ENCODE assay signal across 7 cellular contexts in the genomic region with DNA sequence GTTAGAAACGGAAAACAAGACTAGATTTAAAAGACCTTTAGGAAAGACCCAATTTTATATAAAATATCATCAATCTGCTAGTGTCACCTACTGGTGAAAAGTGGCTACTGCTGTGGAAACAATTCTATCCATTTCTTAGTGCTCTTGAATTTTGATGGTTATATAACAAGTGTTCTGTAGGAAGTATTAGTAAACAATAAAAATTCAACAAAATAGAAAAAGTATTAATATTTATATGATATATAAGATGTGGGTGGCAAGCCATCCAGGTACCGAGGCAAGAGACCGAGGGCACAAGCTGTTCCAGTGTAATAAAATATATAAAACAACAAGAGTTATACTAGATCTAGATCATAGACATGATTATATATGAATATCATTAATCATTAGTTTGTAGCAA. TPM values are rescaled to one million over a fixed set of nuclear protein-coding genes. Genes with fewer than 3 reads are reported as not detected.
A peak's percentile ranks its signal among the peaks of the same experiment; 100 is the strongest.
DNase-seq lines count a peak whose midpoint lies in the region; ATAC-seq and TF ChIP-seq lines count a peak whose summit lies in the region.

No MANE protein-coding gene starts in this region.

- ATAC-seq in HG03354 (IDR thresholded peaks at IDR 0.05; ENCODE audit: poor library complexity, severe bottlenecking, unreplicated experiment), result peak; percentile 53
- no peak for ATAC-seq in HG03342 (IDR thresholded peaks at IDR 0.05; ENCODE audit: unreplicated experiment)

- no peaks in the 10 kb centered on the region for H3K27me3 Mint-ChIP-seq in type B pancreatic cell

- peak; percentile 60 for DNase-seq in EH (ENCODE audit: low read depth)
- peak; percentile 19 for DNase-seq in NOMO-1 treated with dmso at 0.1 percent for 144 hours (lab: John Stamatoyannopoulos, UW; ENCODE audit: unreplicated experiment)
- DNase-seq in central memory CD4-positive, alpha-beta T cell, result peak; percentile 49
- peak; percentile 68 for DNase-seq in left kidney (ENCODE audit: low read depth, low spot score)
- DNase-seq in type B pancreatic cell (ENCODE audit: extremely low spot score, unreplicated experiment), result no peak

- peaks cover 4% of the 10 kb centered on the region for H3K9me3 Mint-ChIP-seq in type B pancreatic cell

- no peak overlapping the region for H3K27ac Mint-ChIP-seq in type B pancreatic cell

- H3K4me3 Mint-ChIP-seq in type B pancreatic cell, result no peak overlapping the region

- TF ChIP-seq CTCF in type B pancreatic cell (conservative IDR thresholded peaks at IDR 0.05), result peak; percentile 91

- H3K36me3 Mint-ChIP-seq in type B pancreatic cell, result peaks cover 3% of the 10 kb centered on the region

- H3K4me1 Mint-ChIP-seq in type B pancreatic cell (ENCODE audit: unreplicated experiment), result peaks cover 15% of the 10 kb centered on the region

RNA-seq across cellular contexts. Expression of gene TMEM87B, which starts 6.2 kb away (rescaled TPM):
- 15.5 and 27.2 TPM in 2 replicates for total RNA-seq in type B pancreatic cell (ENCODE audit: low replicate concordance)
